ENCODE assay signal across 8 cellular contexts in genomic region chr5:65623482-65623881, GRCh38. TPM values are rescaled to one million over a fixed set of nuclear protein-coding genes. Genes with fewer than 3 reads are reported as not detected.
DNase-seq lines count a peak whose midpoint lies in the region; ATAC-seq and TF ChIP-seq lines count a peak whose summit lies in the region.

No MANE protein-coding gene starts in this region.

- no peaks in the 10 kb centered on the region for H3K9me3 Mint-ChIP-seq in CD8-positive, alpha-beta T cell
- H3K9me3 Mint-ChIP-seq in neural progenitor cell: no peaks in the 10 kb centered on the region

- peak overlapping the region; percentile 94 for H3K4me2 ChIP-seq in neural progenitor cell

- H3K27me3 Mint-ChIP-seq in CD8-positive, alpha-beta T cell (ENCODE audit: low read depth): no peaks in the 10 kb centered on the region
- H3K27me3 Mint-ChIP-seq in neural progenitor cell (ENCODE audit: insufficient read depth, low read depth): peaks cover 5% of the 10 kb centered on the region

- H3K4me1 Mint-ChIP-seq in CD8-positive, alpha-beta T cell (ENCODE audit: low read depth): peaks cover 61% of the 10 kb centered on the region
- H3K4me1 Mint-ChIP-seq in neural progenitor cell: peaks cover 20% of the 10 kb centered on the region

- no peaks in the 10 kb centered on the region for H3K27me3 ChIP-seq in CD8-positive, alpha-beta T cell (ENCODE audit: insufficient read depth, low read length)
- no peaks in the 10 kb centered on the region for H3K27me3 ChIP-seq in effector memory CD4-positive, alpha-beta T cell (replicated peaks; ENCODE audit: control insufficient read depth, insufficient read depth, low read length, poor library complexity, severe bottlenecking)
- H3K27me3 ChIP-seq in neural progenitor cell: no peaks in the 10 kb centered on the region

- H3K36me3 ChIP-seq in CD8-positive, alpha-beta T cell (ENCODE audit: insufficient read depth, low read length): no peaks in the 10 kb centered on the region
- no peaks in the 10 kb centered on the region for H3K36me3 ChIP-seq in effector memory CD4-positive, alpha-beta T cell (ENCODE audit: control insufficient read depth, insufficient read depth, low read length)
- no peaks in the 10 kb centered on the region for H3K36me3 ChIP-seq in neural progenitor cell

- intact Hi-C loops in CD8-positive, alpha-beta T cell (cut with DNase I, micrococcal nuclease): loop anchor here (5.0 to 10.0 kb wide), 3 partner anchors 141 to 856 kb away; partner anchors contain the start of genes ADAMTS6 (in 1 of the 2), CWC27 (in 1 of the 2) and SREK1IP1 (in 1 of the 2)

- peak overlapping the region; percentile 62 for H3K9ac ChIP-seq in neural progenitor cell

- POLR2A ChIA-PET in CD8-positive, alpha-beta T cell (lab: Charles Lee): interaction anchor here (0.9 to 3.0 kb wide), 13 partner anchors 9 to 855 kb away, joined by 3 to 24 read pairs (median 4); partner anchors contain the start of genes CENPK, CWC27, PPWD1 and SREK1IP1

- peak overlapping the region; percentile 100 for H2AFZ ChIP-seq in neural progenitor cell (replicated peaks)

- peak overlapping the region; percentile 80 for H3K4me3 ChIP-seq in CD8-positive, alpha-beta T cell (ENCODE audit: low read depth, low read length)
- peak overlapping the region; percentile 74 for H3K4me3 ChIP-seq in effector memory CD4-positive, alpha-beta T cell (ENCODE audit: insufficient read depth, low read depth, low read length, poor library complexity, severe bottlenecking)
- H3K4me3 ChIP-seq in neural progenitor cell: peak overlapping the region; percentile 73

- DNase-seq in CD8-positive, alpha-beta T cell: no peak
- peak; percentile 30 for DNase-seq in NCI-H69 (lab: John Stamatoyannopoulos, UW)
- DNase-seq in effector memory CD4-positive, alpha-beta T cell: no peak
- DNase-seq in neural progenitor cell (ENCODE audit: low spot score): peak; percentile 6
- no peak for DNase-seq in COR-L47 (lab: John Stamatoyannopoulos, UW)
- no peak for DNase-seq in retina
- no peak for DNase-seq in activated gamma-delta T cell treated with Interleukin-2 at 50 U/mL for 16 hours

- H3K27ac ChIP-seq in CD8-positive, alpha-beta T cell (ENCODE audit: low read depth, low read length): peak overlapping the region; percentile 78
- H3K27ac ChIP-seq in effector memory CD4-positive, alpha-beta T cell (ENCODE audit: insufficient read depth, low read length, poor library complexity, severe bottlenecking): peak overlapping the region; percentile 90
- H3K27ac ChIP-seq in neural progenitor cell: no peak overlapping the region

- peak overlapping the region; percentile 99 for H3K27ac Mint-ChIP-seq in CD8-positive, alpha-beta T cell
- peak overlapping the region; percentile 87 for H3K27ac Mint-ChIP-seq in neural progenitor cell

- peaks cover 32% of the 10 kb centered on the region for H3K4me1 ChIP-seq in CD8-positive, alpha-beta T cell (ENCODE audit: insufficient read depth, low read length)
- H3K4me1 ChIP-seq in effector memory CD4-positive, alpha-beta T cell (ENCODE audit: control insufficient read depth, insufficient read depth, low read length, poor library complexity, severe bottlenecking): peaks cover 9% of the 10 kb centered on the region
- peaks cover 12% of the 10 kb centered on the region for H3K4me1 ChIP-seq in neural progenitor cell

- no peak for TF ChIP-seq CTCF in CD8-positive, alpha-beta T cell (IDR thresholded peaks at IDR 0.05)
- no peak for TF ChIP-seq CTCF in neural progenitor cell (IDR thresholded peaks at IDR 0.05)

- H3K36me3 Mint-ChIP-seq in CD8-positive, alpha-beta T cell: peaks cover 32% of the 10 kb centered on the region
- H3K36me3 Mint-ChIP-seq in neural progenitor cell: peaks cover 3% of the 10 kb centered on the region

- peaks cover 91% of the 10 kb centered on the region for H3K79me2 ChIP-seq in neural progenitor cell (ENCODE audit: low read depth)

- H3K9me3 ChIP-seq in CD8-positive, alpha-beta T cell (ENCODE audit: low read length): no peaks in the 10 kb centered on the region
- H3K9me3 ChIP-seq in effector memory CD4-positive, alpha-beta T cell (ENCODE audit: control insufficient read depth, low read length): no peaks in the 10 kb centered on the region
- no peaks in the 10 kb centered on the region for H3K9me3 ChIP-seq in neural progenitor cell (ENCODE audit: low read depth)

- no peaks in the 10 kb centered on the region for H4K20me1 ChIP-seq in neural progenitor cell (ENCODE audit: low read depth)

- no peak for ATAC-seq in CD8-positive, alpha-beta T cell
- no peak for ATAC-seq in HG03432 (IDR thresholded peaks at IDR 0.05; ENCODE audit: unreplicated experiment)

- H3F3A ChIP-seq in neural progenitor cell (ENCODE audit: low read depth): no peaks in the 10 kb centered on the region

- H3K4me3 Mint-ChIP-seq in CD8-positive, alpha-beta T cell: peak overlapping the region; percentile 97
- H3K4me3 Mint-ChIP-seq in neural progenitor cell: peak overlapping the region; percentile 95

- CTCF ChIA-PET in CD8-positive, alpha-beta T cell (lab: Charles Lee): no interaction called here

RNA-seq across cellular contexts. Expression of gene TRIM23, which starts 0.7 kb away (rescaled TPM):
- 10 to 100 TPM; 27.6 to 30.0 TPM for total RNA-seq in CD8-positive, alpha-beta T cell
- total RNA-seq in neural progenitor cell (ENCODE audit: low replicate concordance): 15.5 and 16.6 TPM in 2 replicates

RNA-seq across cellular contexts. Expression of gene SHLD3, which starts 1.3 kb away (rescaled TPM):
- 10 to 100 TPM; 11.6 to 14.5 TPM for total RNA-seq in CD8-positive, alpha-beta T cell
- 5.7 and 8.4 TPM in 2 replicates for total RNA-seq in neural progenitor cell (ENCODE audit: low replicate concordance)

RNA-seq across cellular contexts. Expression of gene TRAPPC13, which starts 1.3 kb away (rescaled TPM):
- total RNA-seq in CD8-positive, alpha-beta T cell: 10 to 100 TPM; 11.9 to 17.6 TPM
- 32.6 and 53.1 TPM in 2 replicates for total RNA-seq in neural progenitor cell (ENCODE audit: low replicate concordance)

Comparison
In these comparisons a context has a peak if more than half of its experiments do, and no peak if none do; other contexts are left out.
1. DNase-seq: peak in NCI-H69 (single experiment) and neural progenitor cell (single experiment); none in CD8-positive, alpha-beta T cell (0 of 7), effector memory CD4-positive, alpha-beta T cell (0 of 3), COR-L47 (single experiment), retina (single experiment) and activated gamma-delta T cell treated with Interleukin-2 at 50 U/mL for 16 hours (single experiment).
2. Peak in every context shown above with its lines, with median percentiles within 50 percentile points of each other: H3K4me3 ChIP-seq.